17 cellular contexts compared by ENCODE assay signal in the genomic region with DNA sequence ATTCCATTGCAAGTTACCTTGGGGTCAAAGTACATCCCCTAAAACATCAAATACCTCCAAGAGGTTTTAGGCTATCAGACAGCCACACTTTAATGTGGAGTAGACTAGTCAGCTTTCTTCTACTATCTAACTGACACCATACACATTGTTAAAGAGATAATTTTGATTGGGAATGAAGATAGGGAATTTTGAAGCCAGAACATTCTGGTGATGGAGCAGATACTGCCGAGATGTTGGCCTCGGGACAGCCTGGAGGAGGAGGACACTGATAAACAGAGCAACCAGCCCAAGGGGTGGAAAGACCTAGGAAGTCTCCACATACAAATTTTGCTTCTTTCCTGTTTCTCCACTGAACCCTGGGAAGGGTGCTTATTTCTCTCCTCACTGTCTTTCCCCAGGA. TPM values are rescaled to one million over a fixed set of nuclear protein-coding genes. Genes with fewer than 3 reads are reported as not detected.
DNase-seq lines count a peak whose midpoint lies in the region; ATAC-seq, FAIRE-seq and TF ChIP-seq lines count a peak whose summit lies in the region.
"Had no signal": no experiment of that assay in that cellular context is flagged by ENCODE, and none has a peak within 500 bp of the region (broad histone marks: within the 10 kb centered on the region; RNA-seq: fewer than 3 reads in every experiment).

No MANE protein-coding gene starts in this region.

- WGBS in right lobe of liver (ENCODE audit: insufficient coverage, low coverage, low lambda C conversion rate, missing lambda C conversion rate): 26% methylated on average over 2 of the region's 2 CpGs

- H3K4me3 ChIP-seq in ascending aorta (no peak overlapping the region), right lobe of liver (no peak overlapping the region), thoracic aorta (no peak overlapping the region)
- H3K4me3 ChIP-seq: GM12878 had no signal

- H3K4me1 Mint-ChIP-seq in osteocyte (ENCODE audit: unreplicated experiment): peaks cover 16% of the 10 kb centered on the region

- ATAC-seq in right lobe of liver (peak in 1 of 4 donors; percentile 4), thoracic aorta (ENCODE audit: insufficient number of reproducible peaks, low FRiP score, low read depth) (no peak)
- ATAC-seq: GM12878 had no signal

- H3K36me3 ChIP-seq in ascending aorta (no peaks in the 10 kb centered on the region), right lobe of liver (no peaks in the 10 kb centered on the region), thoracic aorta (no peaks in the 10 kb centered on the region)

- FAIRE-seq in RCC 7860 (lab: Jason Lieb, UNC): no peak
- FAIRE-seq in HTR-8/SVneo (lab: Jason Lieb, UNC): no peak
- FAIRE-seq: GM12878, GM18507 had no signal

- no peaks in the 10 kb centered on the region for H3K9me3 Mint-ChIP-seq in osteocyte (ENCODE audit: unreplicated experiment)
- H3K9me3 Mint-ChIP-seq: CD14-positive monocyte had no signal

- no peak overlapping the region for H3K27ac Mint-ChIP-seq in osteocyte (ENCODE audit: unreplicated experiment)
- H3K27ac Mint-ChIP-seq: CD14-positive monocyte had no signal

- DNase-seq in HUDEP-2 (lab: John Stamatoyannopoulos, UW; ENCODE audit: unreplicated experiment in 76 of 76) (peak in 66 of 76 experiments; percentile 12 to 91 (median 54)), ascending aorta (ENCODE audit: low spot score in 2 of 2) (no peak), right lobe of liver (no peak), thoracic aorta (ENCODE audit: low spot score) (no peak), RCC 7860 (ENCODE audit: low spot score) (no peak), HTR-8/SVneo (ENCODE audit: insufficient read length, low spot score) (no peak), osteocyte (ENCODE audit: extremely low spot score, unreplicated experiment) (no peak)
- DNase-seq: Calu3, H7, IMR-90, NCI-H1417 treated with DMSO at 0.1 percent for 48 hours, NCI-H2029 treated with DMSO at 0.1 percent for 48 hours, NCI-H510A treated with DMSO at 0.1 percent for 48 hours had no signal

- no peak overlapping the region for H3K4me3 Mint-ChIP-seq in osteocyte (ENCODE audit: unreplicated experiment)
- H3K4me3 Mint-ChIP-seq: CD14-positive monocyte had no signal

- H3K4me1 ChIP-seq in ascending aorta (peaks cover 6 to 33% of the 10 kb centered on the region in 2 donors), right lobe of liver (peaks cover 0 to 71% (median 31%) of the 10 kb centered on the region in 4 donors), thoracic aorta (ENCODE audit: control insufficient read depth in 1 of 2, low read depth in 2 of 2) (peaks cover 37 to 71% of the 10 kb centered on the region in 2 donors)

- TF ChIP-seq POLR2A in right lobe of liver (IDR thresholded peaks at IDR 0.05): no peak

- intact Hi-C loops in ascending aorta (cut with DNase I): loop anchor here (10.0 kb wide), 2 partner anchors 414 to 1226 kb away; a partner anchor contains a TSS
- intact Hi-C loops in right lobe of liver (cut with DNase I): no loop called here

- no peaks in the 10 kb centered on the region for H3K9me3 ChIP-seq in ascending aorta
- no peaks in the 10 kb centered on the region for H3K9me3 ChIP-seq in right lobe of liver
- no peaks in the 10 kb centered on the region for H3K9me3 ChIP-seq in thoracic aorta

- H3K27me3 ChIP-seq in ascending aorta: no peaks in the 10 kb centered on the region
- H3K27me3 ChIP-seq in right lobe of liver: no peaks in the 10 kb centered on the region
- H3K27me3 ChIP-seq in thoracic aorta (replicated peaks; ENCODE audit: insufficient read depth): no peaks in the 10 kb centered on the region

- H3K27ac ChIP-seq in ascending aorta (peak overlapping the region; percentile 65 to 77), right lobe of liver (peak overlapping the region; percentile 43 to 64 (median 47)), thoracic aorta (peak overlapping the region; percentile 9 to 39)
- H3K27ac ChIP-seq: RWPE1 had no signal

- H3K36me3 Mint-ChIP-seq in osteocyte (ENCODE audit: unreplicated experiment): no peaks in the 10 kb centered on the region

- no peaks in the 10 kb centered on the region for H3K27me3 Mint-ChIP-seq in osteocyte (ENCODE audit: unreplicated experiment)

- TF ChIP-seq CTCF in ascending aorta (IDR thresholded peaks at IDR 0.05) (no peak), right lobe of liver (IDR thresholded peaks at IDR 0.05) (no peak), thoracic aorta (IDR thresholded peaks at IDR 0.05) (no peak), osteocyte (IDR thresholded peaks at IDR 0.05) (no peak)

RNA-seq across cellular contexts. Expression of a gene that starts 14.9 kb away (rescaled TPM):
- total RNA-seq in ascending aorta: 154 TPM
- 100 to 1,000 TPM in 1 of 6 experiments, 10 to 100 TPM in 5; 62.0 to 129 (median 81.7) TPM for total RNA-seq in right lobe of liver
- total RNA-seq in thoracic aorta: 100 to 1,000 TPM; 207 to 226 TPM
- 42.7 and 47.9 TPM in 2 replicates for total RNA-seq in osteocyte

Comparison
In these comparisons a context has a peak if more than half of its experiments do, and no peak if none do; other contexts are left out.
1. DNase-seq: peak in HUDEP-2 (66 of 76); none in ascending aorta (0 of 2), right lobe of liver (0 of 3), thoracic aorta (single experiment), RCC 7860 (single experiment), HTR-8/SVneo (single experiment) and osteocyte (single experiment).
2. Peak in every context shown above with its lines, with median percentiles within 50 percentile points of each other: H3K27ac ChIP-seq.